In genomic region chrX:54891573-54891972, GRCh38 we compare ENCODE assay signal across 8 cellular contexts. TPM values are rescaled to one million over a fixed set of nuclear protein-coding genes. Genes with fewer than 3 reads are reported as not detected.
A peak's percentile ranks its signal among the peaks of the same experiment; 100 is the strongest.
DNase-seq lines count a peak whose midpoint lies in the region; ATAC-seq and TF ChIP-seq lines count a peak whose summit lies in the region.

No MANE protein-coding gene starts in this region.

- no peak overlapping the region for H3K27ac Mint-ChIP-seq in activated CD8-positive, alpha-beta T cell treated with anti-CD3 and anti-CD28 coated beads for 36 hours

- no peaks in the 10 kb centered on the region for H3K36me3 Mint-ChIP-seq in activated CD8-positive, alpha-beta T cell treated with anti-CD3 and anti-CD28 coated beads for 36 hours (ENCODE audit: low read depth)

- ATAC-seq in activated CD8-positive, alpha-beta T cell treated with anti-CD3 and anti-CD28 coated beads for 36 hours = peak; percentile 56
- ATAC-seq in HG03457 (IDR thresholded peaks at IDR 0.05; ENCODE audit: unreplicated experiment) = no peak

- peak; percentile 50 for TF ChIP-seq CTCF in GM12864 (IDR thresholded peaks at IDR 0.05; ENCODE audit: low read depth, low read length, missing control alignments)
- TF ChIP-seq CTCF in activated CD8-positive, alpha-beta T cell treated with anti-CD3 and anti-CD28 coated beads for 36 hours (IDR thresholded peaks at IDR 0.05) = peak; percentile 40

- H3K4me1 Mint-ChIP-seq in activated CD8-positive, alpha-beta T cell treated with anti-CD3 and anti-CD28 coated beads for 36 hours (ENCODE audit: low read depth) = no peaks in the 10 kb centered on the region

- POLR2A ChIA-PET in activated CD8-positive, alpha-beta T cell treated with anti-CD3 and anti-CD28 coated beads for 36 hours (lab: Charles Lee) = no interaction called here

- H3K4me3 Mint-ChIP-seq in activated CD8-positive, alpha-beta T cell treated with anti-CD3 and anti-CD28 coated beads for 36 hours = no peak overlapping the region

- no peaks in the 10 kb centered on the region for H3K9me3 Mint-ChIP-seq in activated CD8-positive, alpha-beta T cell treated with anti-CD3 and anti-CD28 coated beads for 36 hours

- H3K27me3 Mint-ChIP-seq in activated CD8-positive, alpha-beta T cell treated with anti-CD3 and anti-CD28 coated beads for 36 hours = peaks cover 4% of the 10 kb centered on the region

- intact Hi-C loops in activated CD8-positive, alpha-beta T cell treated with anti-CD3 and anti-CD28 coated beads for 36 hours (cut with micrococcal nuclease) = loop anchor here (5.0 kb wide), 1 partner anchor 166 kb away; no protein-coding TSS in a partner anchor

- no peak overlapping the region for H3K4me3 ChIP-seq in GM12864 (ENCODE audit: low read depth, low read length)

- CTCF ChIA-PET in activated CD8-positive, alpha-beta T cell treated with anti-CD3 and anti-CD28 coated beads for 36 hours (lab: Charles Lee) = interaction anchor here (0.6 to 3.6 kb wide), 10 partner anchors 10 to 1357 kb away, joined by 3 to 24 read pairs (median 4); no protein-coding TSS in a partner anchor

- DNase-seq in AML-193 (lab: John Stamatoyannopoulos, UW) (peak; percentile 19 to 29), GM12864 (ENCODE audit: low read depth) (peak; percentile 3), NCI-H1694 treated with DMSO at 0.1 percent for 48 hours (lab: John Stamatoyannopoulos, UW) (peak; percentile 3), glomerular visceral epithelial cell (ENCODE audit: extremely low spot score) (peak; percentile 18)
- peak; percentile 46 for DNase-seq in activated CD8-positive, alpha-beta T cell treated with anti-CD3 and anti-CD28 coated beads for 36 hours
- peak; percentile 5 for DNase-seq in stimulated activated CD4-positive, alpha-beta T cell treated with anti-CD3 and anti-CD28 coated beads, Interleukin-4, amount 100 ng/mL, for 1 hour
- no peak for DNase-seq in activated CD4-positive, CD25-positive, alpha-beta regulatory T cell (lab: John Stamatoyannopoulos, UW)

RNA-seq across cellular contexts. Expression of gene TRO, which starts 29.1 kb away (rescaled TPM):
- 1 to 10 TPM; 4.0 to 5.2 TPM for total RNA-seq in activated CD8-positive, alpha-beta T cell treated with anti-CD3 and anti-CD28 coated beads for 36 hours

Comparison
In these comparisons a context has a peak if more than half of its experiments do, and no peak if none do; other contexts are left out.
1. DNase-seq: peak in AML-193 (2 of 2), GM12864 (single experiment), NCI-H1694 treated with DMSO at 0.1 percent for 48 hours (single experiment), activated CD8-positive, alpha-beta T cell treated with anti-CD3 and anti-CD28 coated beads for 36 hours (single experiment), glomerular visceral epithelial cell (single experiment) and stimulated activated CD4-positive, alpha-beta T cell treated with anti-CD3 and anti-CD28 coated beads, Interleukin-4, amount 100 ng/mL, for 1 hour (single experiment); none in activated CD4-positive, CD25-positive, alpha-beta regulatory T cell (0 of 4).